ENCODE assay signal across 1 cellular context in the genomic region with DNA sequence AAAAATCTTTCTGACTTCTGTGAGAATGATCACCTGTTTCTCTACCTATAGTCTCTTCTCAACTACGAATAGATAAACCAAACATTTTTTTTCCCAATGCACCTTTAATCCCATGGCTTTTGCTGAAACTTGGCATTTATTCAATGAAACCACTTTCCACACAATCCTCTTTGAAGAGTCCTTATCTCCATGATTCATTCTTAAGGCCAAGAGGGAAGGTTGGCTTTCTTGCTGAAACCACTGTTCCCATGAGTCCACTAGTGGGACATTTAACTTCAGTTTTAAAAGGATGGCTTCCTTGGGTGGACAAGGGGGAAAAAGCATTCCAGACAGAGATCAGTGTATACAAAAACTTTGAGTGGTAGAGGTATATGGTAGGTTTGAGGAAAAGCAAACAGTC.
TF ChIP-seq lines count a peak whose summit lies in the region.

No MANE protein-coding gene starts in this region.

TF ChIP-seq in GM23338, 12 proteins besides CTCF, POLR2A, EP300 and RAD21 (continued from another document):
- TF ChIP-seq, protein P1, sequence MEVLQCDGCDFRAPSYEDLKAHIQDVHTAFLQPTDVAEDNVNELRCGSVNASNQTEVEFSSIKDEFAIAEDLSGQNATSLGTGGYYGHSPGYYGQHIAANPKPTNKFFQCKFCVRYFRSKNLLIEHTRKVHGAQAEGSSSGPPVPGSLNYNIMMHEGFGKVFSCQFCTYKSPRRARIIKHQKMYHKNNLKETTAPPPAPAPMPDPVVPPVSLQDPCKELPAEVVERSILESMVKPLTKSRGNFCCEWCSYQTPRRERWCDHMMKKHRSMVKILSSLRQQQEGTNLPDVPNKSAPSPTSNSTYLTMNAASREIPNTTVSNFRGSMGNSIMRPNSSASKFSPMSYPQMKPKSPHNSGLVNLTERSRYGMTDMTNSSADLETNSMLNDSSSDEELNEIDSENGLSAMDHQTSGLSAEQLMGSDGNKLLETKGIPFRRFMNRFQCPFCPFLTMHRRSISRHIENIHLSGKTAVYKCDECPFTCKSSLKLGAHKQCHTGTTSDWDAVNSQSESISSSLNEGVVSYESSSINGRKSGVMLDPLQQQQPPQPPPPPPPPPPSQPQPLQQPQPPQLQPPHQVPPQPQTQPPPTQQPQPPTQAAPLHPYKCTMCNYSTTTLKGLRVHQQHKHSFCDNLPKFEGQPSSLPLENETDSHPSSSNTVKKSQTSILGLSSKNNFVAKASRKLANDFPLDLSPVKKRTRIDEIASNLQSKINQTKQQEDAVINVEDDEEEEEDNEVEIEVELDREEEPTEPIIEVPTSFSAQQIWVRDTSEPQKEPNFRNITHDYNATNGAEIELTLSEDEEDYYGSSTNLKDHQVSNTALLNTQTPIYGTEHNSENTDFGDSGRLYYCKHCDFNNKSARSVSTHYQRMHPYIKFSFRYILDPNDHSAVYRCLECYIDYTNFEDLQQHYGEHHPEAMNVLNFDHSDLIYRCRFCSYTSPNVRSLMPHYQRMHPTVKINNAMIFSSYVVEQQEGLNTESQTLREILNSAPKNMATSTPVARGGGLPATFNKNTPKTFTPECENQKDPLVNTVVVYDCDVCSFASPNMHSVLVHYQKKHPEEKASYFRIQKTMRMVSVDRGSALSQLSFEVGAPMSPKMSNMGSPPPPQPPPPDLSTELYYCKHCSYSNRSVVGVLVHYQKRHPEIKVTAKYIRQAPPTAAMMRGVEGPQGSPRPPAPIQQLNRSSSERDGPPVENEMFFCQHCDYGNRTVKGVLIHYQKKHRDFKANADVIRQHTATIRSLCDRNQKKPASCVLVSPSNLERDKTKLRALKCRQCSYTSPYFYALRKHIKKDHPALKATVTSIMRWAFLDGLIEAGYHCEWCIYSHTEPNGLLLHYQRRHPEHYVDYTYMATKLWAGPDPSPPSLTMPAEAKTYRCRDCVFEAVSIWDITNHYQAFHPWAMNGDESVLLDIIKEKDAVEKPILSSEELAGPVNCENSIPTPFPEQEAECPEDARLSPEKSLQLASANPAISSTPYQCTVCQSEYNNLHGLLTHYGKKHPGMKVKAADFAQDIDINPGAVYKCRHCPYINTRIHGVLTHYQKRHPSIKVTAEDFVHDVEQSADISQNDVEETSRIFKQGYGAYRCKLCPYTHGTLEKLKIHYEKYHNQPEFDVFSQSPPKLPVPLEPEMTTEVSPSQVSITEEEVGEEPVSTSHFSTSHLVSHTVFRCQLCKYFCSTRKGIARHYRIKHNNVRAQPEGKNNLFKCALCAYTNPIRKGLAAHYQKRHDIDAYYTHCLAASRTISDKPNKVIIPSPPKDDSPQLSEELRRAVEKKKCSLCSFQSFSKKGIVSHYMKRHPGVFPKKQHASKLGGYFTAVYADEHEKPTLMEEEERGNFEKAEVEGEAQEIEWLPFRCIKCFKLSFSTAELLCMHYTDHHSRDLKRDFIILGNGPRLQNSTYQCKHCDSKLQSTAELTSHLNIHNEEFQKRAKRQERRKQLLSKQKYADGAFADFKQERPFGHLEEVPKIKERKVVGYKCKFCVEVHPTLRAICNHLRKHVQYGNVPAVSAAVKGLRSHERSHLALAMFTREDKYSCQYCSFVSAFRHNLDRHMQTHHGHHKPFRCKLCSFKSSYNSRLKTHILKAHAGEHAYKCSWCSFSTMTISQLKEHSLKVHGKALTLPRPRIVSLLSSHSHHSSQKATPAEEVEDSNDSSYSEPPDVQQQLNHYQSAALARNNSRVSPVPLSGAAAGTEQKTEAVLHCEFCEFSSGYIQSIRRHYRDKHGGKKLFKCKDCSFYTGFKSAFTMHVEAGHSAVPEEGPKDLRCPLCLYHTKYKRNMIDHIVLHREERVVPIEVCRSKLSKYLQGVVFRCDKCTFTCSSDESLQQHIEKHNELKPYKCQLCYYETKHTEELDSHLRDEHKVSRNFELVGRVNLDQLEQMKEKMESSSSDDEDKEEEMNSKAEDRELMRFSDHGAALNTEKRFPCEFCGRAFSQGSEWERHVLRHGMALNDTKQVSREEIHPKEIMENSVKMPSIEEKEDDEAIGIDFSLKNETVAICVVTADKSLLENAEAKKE (CRISPR knock-in tag; IDR thresholded peaks at IDR 0.05) = no peak
- TF ChIP-seq ZNF114 (CRISPR knock-in tag; IDR thresholded peaks at IDR 0.05) = no peak
- TF ChIP-seq NANOG (IDR thresholded peaks at IDR 0.05; ENCODE audit: borderline replicate concordance) = no peak
- no peak for TF ChIP-seq JUNB (IDR thresholded peaks at IDR 0.05; ENCODE audit: unreplicated experiment)
- TF ChIP-seq, protein P2, sequence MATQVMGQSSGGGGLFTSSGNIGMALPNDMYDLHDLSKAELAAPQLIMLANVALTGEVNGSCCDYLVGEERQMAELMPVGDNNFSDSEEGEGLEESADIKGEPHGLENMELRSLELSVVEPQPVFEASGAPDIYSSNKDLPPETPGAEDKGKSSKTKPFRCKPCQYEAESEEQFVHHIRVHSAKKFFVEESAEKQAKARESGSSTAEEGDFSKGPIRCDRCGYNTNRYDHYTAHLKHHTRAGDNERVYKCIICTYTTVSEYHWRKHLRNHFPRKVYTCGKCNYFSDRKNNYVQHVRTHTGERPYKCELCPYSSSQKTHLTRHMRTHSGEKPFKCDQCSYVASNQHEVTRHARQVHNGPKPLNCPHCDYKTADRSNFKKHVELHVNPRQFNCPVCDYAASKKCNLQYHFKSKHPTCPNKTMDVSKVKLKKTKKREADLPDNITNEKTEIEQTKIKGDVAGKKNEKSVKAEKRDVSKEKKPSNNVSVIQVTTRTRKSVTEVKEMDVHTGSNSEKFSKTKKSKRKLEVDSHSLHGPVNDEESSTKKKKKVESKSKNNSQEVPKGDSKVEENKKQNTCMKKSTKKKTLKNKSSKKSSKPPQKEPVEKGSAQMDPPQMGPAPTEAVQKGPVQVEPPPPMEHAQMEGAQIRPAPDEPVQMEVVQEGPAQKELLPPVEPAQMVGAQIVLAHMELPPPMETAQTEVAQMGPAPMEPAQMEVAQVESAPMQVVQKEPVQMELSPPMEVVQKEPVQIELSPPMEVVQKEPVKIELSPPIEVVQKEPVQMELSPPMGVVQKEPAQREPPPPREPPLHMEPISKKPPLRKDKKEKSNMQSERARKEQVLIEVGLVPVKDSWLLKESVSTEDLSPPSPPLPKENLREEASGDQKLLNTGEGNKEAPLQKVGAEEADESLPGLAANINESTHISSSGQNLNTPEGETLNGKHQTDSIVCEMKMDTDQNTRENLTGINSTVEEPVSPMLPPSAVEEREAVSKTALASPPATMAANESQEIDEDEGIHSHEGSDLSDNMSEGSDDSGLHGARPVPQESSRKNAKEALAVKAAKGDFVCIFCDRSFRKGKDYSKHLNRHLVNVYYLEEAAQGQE (IDR thresholded peaks at IDR 0.05; ENCODE audit: unreplicated experiment) = no peak
- TF ChIP-seq POLR2AphosphoS5 (IDR thresholded peaks at IDR 0.05; ENCODE audit: low read depth) = no peak
